1 cellular context compared by ENCODE assay signal in genomic region chr7:152661479-152661878, GRCh38.
TF ChIP-seq lines count a peak whose summit lies in the region.

No MANE protein-coding gene starts in this region.

TF ChIP-seq in GM12878, 131 proteins besides CTCF, POLR2A, EP300 and RAD21 (continued from another document):
- no peak for TF ChIP-seq CUX1 (IDR thresholded peaks at IDR 0.05; ENCODE audit: insufficient replicate concordance, low read depth, low read length)
- no peak for TF ChIP-seq RELA (IDR thresholded peaks at IDR 0.05; ENCODE audit: borderline replicate concordance, partially characterized antibody)
- TF ChIP-seq PAX5 (IDR thresholded peaks at IDR 0.05; ENCODE audit: borderline replicate concordance, low read depth, low read length): no peak
- no peak for TF ChIP-seq MYB (IDR thresholded peaks at IDR 0.05; ENCODE audit: borderline replicate concordance, low read depth, low read length)
- no peak for TF ChIP-seq IRF5 (IDR thresholded peaks at IDR 0.05; ENCODE audit: borderline replicate concordance)
- TF ChIP-seq YBX1 (IDR thresholded peaks at IDR 0.05): no peak
- TF ChIP-seq WRNIP1 (IDR thresholded peaks at IDR 0.05; ENCODE audit: borderline replicate concordance, low read depth, low read length): no peak
- TF ChIP-seq RELB (IDR thresholded peaks at IDR 0.05; ENCODE audit: low read depth): no peak
- TF ChIP-seq ATF7 (IDR thresholded peaks at IDR 0.05; ENCODE audit: low read depth): no peak
- TF ChIP-seq TAF1 (IDR thresholded peaks at IDR 0.05; ENCODE audit: borderline replicate concordance, low read depth, low read length): no peak
- TF ChIP-seq JUNB (IDR thresholded peaks at IDR 0.05): no peak
- TF ChIP-seq SIX5 (IDR thresholded peaks at IDR 0.05; ENCODE audit: low read depth, low read length, severe bottlenecking): no peak
TF ChIP-seq in GM12878: peak in this region for 0.
